28 cellular contexts compared by ENCODE assay signal in genomic region chrX:15909605-15910004, GRCh38. TPM values are rescaled to one million over a fixed set of nuclear protein-coding genes. Genes with fewer than 3 reads are reported as not detected.
DNase-seq lines count a peak whose midpoint lies in the region; FAIRE-seq and TF ChIP-seq lines count a peak whose summit lies in the region.
"Had no signal": no experiment of that assay in that cellular context is flagged by ENCODE, and none has a peak within 500 bp of the region (broad histone marks: within the 10 kb centered on the region; RNA-seq: fewer than 3 reads in every experiment).

No MANE protein-coding gene starts in this region.

- peak overlapping the region; percentile 53 for H3K9ac ChIP-seq in HUES64 (ENCODE audit: low read depth, low read length)

- H3K4me1 ChIP-seq in HUES64 (ENCODE audit: insufficient read depth, low read length): peaks cover 18% of the 10 kb centered on the region
- no peaks in the 10 kb centered on the region for H3K4me1 ChIP-seq in tibial artery
- no peaks in the 10 kb centered on the region for H3K4me1 ChIP-seq in vagina
- H3K4me1 ChIP-seq: A549, colonic mucosa, foreskin keratinocyte, SJCRH30, thyroid gland had no signal

- H3K27ac ChIP-seq in HUES64 (ENCODE audit: low read depth, low read length) (peak overlapping the region; percentile 97), dorsolateral prefrontal cortex (peak overlapping the region in 30 of 59 donors; percentile 6 to 87 (median 76)), tibial artery (no peak overlapping the region), vagina (no peak overlapping the region)
- H3K27ac ChIP-seq: A549, colonic mucosa, esophagus muscularis mucosa, foreskin keratinocyte, SJCRH30, thyroid gland had no signal

- H3K9me3 ChIP-seq in HUES64 (ENCODE audit: insufficient read depth, low read depth, low read length): no peaks in the 10 kb centered on the region
- H3K9me3 ChIP-seq in tibial artery: no peaks in the 10 kb centered on the region
- H3K9me3 ChIP-seq in vagina: no peaks in the 10 kb centered on the region
- H3K9me3 ChIP-seq: A549, colonic mucosa, esophagus muscularis mucosa, SJCRH30, thyroid gland had no signal

- intact Hi-C loops in dorsolateral prefrontal cortex (cut with DNase I): loop anchor here in 1 of 2 donors (10.0 kb wide), 1 partner anchor 55 kb away; the partner anchor contains the start of gene AP1S2
- intact Hi-C loops in tibial artery (cut with DNase I; ENCODE audit: low total_unique reads): no loop called here
- intact Hi-C loops in vagina (cut with DNase I): no loop called here

- H3K4me3 ChIP-seq in HUES64 (ENCODE audit: low read length): no peak overlapping the region
- H3K4me3 ChIP-seq in dorsolateral prefrontal cortex: no peak overlapping the region
- no peak overlapping the region for H3K4me3 ChIP-seq in tibial artery
- no peak overlapping the region for H3K4me3 ChIP-seq in vagina
- H3K4me3 ChIP-seq: A549, colonic mucosa, esophagus muscularis mucosa, SJCRH30, thyroid gland had no signal

- TF ChIP-seq CTCF in dorsolateral prefrontal cortex (IDR thresholded peaks at IDR 0.05 in 54 of 56, conservative IDR thresholded peaks at IDR 0.05 in 2 of 56; ENCODE audit: low read depth in 1 of 56, partially characterized antibody in 56 of 56) (no peak), tibial artery (IDR thresholded peaks at IDR 0.05) (no peak), vagina (IDR thresholded peaks at IDR 0.05) (no peak)

- 6% methylated on average over 3 of the region's 3 CpGs for WGBS in HUES64

- no peak for TF ChIP-seq POLR2A in GM12892 (IDR thresholded peaks at IDR 0.05; ENCODE audit: low read depth, low read length)
- TF ChIP-seq POLR2A in vagina (IDR thresholded peaks at IDR 0.05): no peak

- FAIRE-seq in GM12892 (lab: Jason Lieb, UNC): peak; percentile 50
- FAIRE-seq: keratinocyte, RCC 7860 had no signal

- DNase-seq in GM12892 (ENCODE audit: insufficient read length): no peak
- DNase-seq in dorsolateral prefrontal cortex: no peak
- peak; percentile 67 for DNase-seq in iPS-NIHi7 (ENCODE audit: extremely low spot score)
- no peak for DNase-seq in tibial artery
- DNase-seq in RPMI8226: no peak
- DNase-seq in vagina (ENCODE audit: extremely low spot score in 2 of 2): no peak
- no peak for DNase-seq in NCI-H2227 treated with DMSO at 0.1 percent for 48 hours (lab: John Stamatoyannopoulos, UW)
- DNase-seq: activated CD4-positive, alpha-beta memory T cell treated with anti-CD3 and anti-CD28 coated beads for 36 hours; activated CD4-positive, CD25-positive, alpha-beta regulatory T cell; activated CD8-positive, alpha-beta memory T cell treated with anti-CD3 and anti-CD28 coated beads, Interleukin-2, amount 50 U/mL, for 4 hours; activated naive CD4-positive, alpha-beta T cell treated with anti-CD3 and anti-CD28 coated beads, Interleukin-2, amount 50 U/mL, for 16 hours; AML-193; CD8-positive, alpha-beta T cell; colonic mucosa; DMS 273 treated with DMSO at 0.1 percent for 48 hours; EL; foreskin keratinocyte; naive B cell; NCI-H1092 treated with DMSO at 0.1 percent for 48 hours; NCI-H187; NCI-H69; SJCRH30; thyroid gland had no signal

- H3K27me3 ChIP-seq in HUES64 (ENCODE audit: insufficient read depth, low read length): no peaks in the 10 kb centered on the region
- peaks cover 0 to 62% (median 9%) of the 10 kb centered on the region in 45 donors for H3K27me3 ChIP-seq in dorsolateral prefrontal cortex
- no peaks in the 10 kb centered on the region for H3K27me3 ChIP-seq in tibial artery
- no peaks in the 10 kb centered on the region for H3K27me3 ChIP-seq in vagina
- H3K27me3 ChIP-seq: colonic mucosa, esophagus muscularis mucosa, foreskin keratinocyte, SJCRH30, thyroid gland had no signal

- H3K36me3 ChIP-seq in HUES64 (ENCODE audit: insufficient read depth, low read length) (no peaks in the 10 kb centered on the region), tibial artery (no peaks in the 10 kb centered on the region), vagina (no peaks in the 10 kb centered on the region)
- H3K36me3 ChIP-seq: colonic mucosa, esophagus muscularis mucosa, SJCRH30, thyroid gland had no signal

RNA-seq across cellular contexts. Expression of gene AP1S2, which starts 55.0 kb away (rescaled TPM):
- polyA plus RNA-seq in GM12892 (2012; ENCODE audit: missing spikeins): 82.7 TPM
- polyA plus RNA-seq in HUES64 (2013, experiment 1 of 2): 125 TPM
- 131 TPM for polyA plus RNA-seq in HUES64 (2013, experiment 2 of 2)
- total RNA-seq in dorsolateral prefrontal cortex (10 to 100 TPM; 33.9 to 89.2 (median 63.3) TPM), vagina (18.9 TPM)

Comparison
In these comparisons a context has a peak if more than half of its experiments do, and no peak if none do; other contexts are left out.
1. H3K27ac ChIP-seq: peak in HUES64 (single experiment) and dorsolateral prefrontal cortex (30 of 59); none in tibial artery (0 of 2) and vagina (single experiment).